8 cellular contexts compared by ENCODE assay signal in genomic region chr6:8065519-8065911, GRCh38. TPM values are rescaled to one million over a fixed set of nuclear protein-coding genes. Genes with fewer than 3 reads are reported as not detected.
DNase-seq lines count a peak whose midpoint lies in the region; ATAC-seq lines count a peak whose summit lies in the region.

No MANE protein-coding gene starts in this region.

- H3K4me3 Mint-ChIP-seq in activated CD4-positive, alpha-beta T cell treated with anti-CD3 and anti-CD28 coated beads for 36 hours: peak overlapping the region; percentile 90

- H3K27ac Mint-ChIP-seq in activated CD4-positive, alpha-beta T cell treated with anti-CD3 and anti-CD28 coated beads for 36 hours: peak overlapping the region; percentile 94

- peak; percentile 69 for DNase-seq in activated CD4-positive, alpha-beta T cell treated with anti-CD3 and anti-CD28 coated beads for 36 hours
- DNase-seq in activated CD4-positive, alpha-beta T cell treated with anti-CD3 and anti-CD28 coated beads for 1 hour: no peak
- peak; percentile 9 for DNase-seq in activated T-helper 9 cell treated with anti-CD3 and anti-CD28 coated beads, Interleukin-2, amount 50 U/mL, for 16 hours (ENCODE audit: low read depth)
- peak; percentile 2 for DNase-seq in stimulated activated CD8-positive, alpha-beta memory T cell treated with anti-CD3 and anti-CD28 coated beads, Interleukin-12 subunit alpha, Interleukin-12 subunit beta, amount 100 ng/mL, for 24 hours (ENCODE audit: extremely low read depth)
- DNase-seq in cortex of kidney (lab: John Stamatoyannopoulos, UW): no peak
- DNase-seq in NCI-H1417 treated with DMSO at 0.1 percent for 48 hours (lab: John Stamatoyannopoulos, UW): no peak
- DNase-seq in HuH-7 (ENCODE audit: low spot score): no peak

- POLR2A ChIA-PET in activated CD4-positive, alpha-beta T cell treated with anti-CD3 and anti-CD28 coated beads for 36 hours (lab: Charles Lee): interaction anchor here (0.6 to 2.8 kb wide), 4 partner anchors 21 to 48 kb away, joined by 3 to 22 read pairs (median 4); partner anchors contain the start of gene EEF1E1

- CTCF ChIA-PET in activated CD4-positive, alpha-beta T cell treated with anti-CD3 and anti-CD28 coated beads for 36 hours (lab: Charles Lee): interaction anchor here (0.7 to 1.6 kb wide), 6 partner anchors 16 to 343 kb away, joined by 3 to 7 read pairs (median 4); partner anchors contain the start of gene EEF1E1

- peaks cover 6% of the 10 kb centered on the region for H3K36me3 Mint-ChIP-seq in activated CD4-positive, alpha-beta T cell treated with anti-CD3 and anti-CD28 coated beads for 36 hours (ENCODE audit: low read depth)

- intact Hi-C loops in activated CD4-positive, alpha-beta T cell treated with anti-CD3 and anti-CD28 coated beads for 36 hours (cut with DNase I, micrococcal nuclease): loop anchor here (2.0 to 10.0 kb wide), 3 partner anchors 751 to 951 kb away; partner anchors contain the start of gene SSR1 (in 2 of the 2)

- no peaks in the 10 kb centered on the region for H3K27me3 Mint-ChIP-seq in activated CD4-positive, alpha-beta T cell treated with anti-CD3 and anti-CD28 coated beads for 36 hours

- peaks cover 29% of the 10 kb centered on the region for H3K4me1 Mint-ChIP-seq in activated CD4-positive, alpha-beta T cell treated with anti-CD3 and anti-CD28 coated beads for 36 hours

- ATAC-seq in activated CD4-positive, alpha-beta T cell treated with anti-CD3 and anti-CD28 coated beads for 36 hours: peak; percentile 73
- peak; percentile 25 for ATAC-seq in HG03135 (IDR thresholded peaks at IDR 0.05; ENCODE audit: unreplicated experiment)

- H3K9me3 Mint-ChIP-seq in activated CD4-positive, alpha-beta T cell treated with anti-CD3 and anti-CD28 coated beads for 36 hours (ENCODE audit: low read depth): no peaks in the 10 kb centered on the region

RNA-seq across cellular contexts. Expression of gene BLOC1S5, which starts 1.3 kb away (rescaled TPM):
- total RNA-seq in activated CD4-positive, alpha-beta T cell treated with anti-CD3 and anti-CD28 coated beads for 36 hours: 10 to 100 TPM; 20.0 to 30.3 TPM

RNA-seq across cellular contexts. Expression of gene EEF1E1, which starts 36.8 kb away (rescaled TPM):
- 10 to 100 TPM; 73.4 to 74.6 TPM for total RNA-seq in activated CD4-positive, alpha-beta T cell treated with anti-CD3 and anti-CD28 coated beads for 36 hours

Comparison
In these comparisons a context has a peak if more than half of its experiments do, and no peak if none do; other contexts are left out.
1. DNase-seq: peak in activated CD4-positive, alpha-beta T cell treated with anti-CD3 and anti-CD28 coated beads for 36 hours (single experiment), activated T-helper 9 cell treated with anti-CD3 and anti-CD28 coated beads, Interleukin-2, amount 50 U/mL, for 16 hours (single experiment) and stimulated activated CD8-positive, alpha-beta memory T cell treated with anti-CD3 and anti-CD28 coated beads, Interleukin-12 subunit alpha, Interleukin-12 subunit beta, amount 100 ng/mL, for 24 hours (single experiment); none in activated CD4-positive, alpha-beta T cell treated with anti-CD3 and anti-CD28 coated beads for 1 hour (single experiment), cortex of kidney (single experiment), NCI-H1417 treated with DMSO at 0.1 percent for 48 hours (single experiment) and HuH-7 (single experiment).